In genomic region chr5:151569132-151570046, GRCh38 we compare ENCODE assay signal across 10 cellular contexts. TPM values are rescaled to one million over a fixed set of nuclear protein-coding genes. Genes with fewer than 3 reads are reported as not detected.
DNase-seq lines count a peak whose midpoint lies in the region; ATAC-seq and TF ChIP-seq lines count a peak whose summit lies in the region.
"Had no signal": no experiment of that assay in that cellular context is flagged by ENCODE, and none has a peak within 500 bp of the region (broad histone marks: within the 10 kb centered on the region; RNA-seq: fewer than 3 reads in every experiment).

No MANE protein-coding gene starts in this region.

- BruUV-seq in MCF 10A (replicated peaks; lab: Mats Ljungman, UMichigan): TSS peak; percentile 55

- H3K27ac ChIP-seq in skin epidermis: peak overlapping the region in 16 of 21 experiments; percentile 11 to 83 (median 67)
- H3K27ac ChIP-seq in CD4-positive, alpha-beta T cell (ENCODE audit: low read depth, low read length): no peak overlapping the region
- H3K27ac ChIP-seq: pancreas, stomach had no signal

- H3K27me3 Mint-ChIP-seq in MCF 10A (ENCODE audit: insufficient read depth, unreplicated experiment): no peaks in the 10 kb centered on the region
- H3K27me3 Mint-ChIP-seq in CD4-positive, alpha-beta T cell: peaks cover 10% of the 10 kb centered on the region

- ATAC-seq in GM18909 (IDR thresholded peaks at IDR 0.05; ENCODE audit: poor library complexity, unreplicated experiment): peak; percentile 60
- ATAC-seq in HG02759 (IDR thresholded peaks at IDR 0.05; ENCODE audit: unreplicated experiment): peak; percentile 72
- no peak for ATAC-seq in CD4-positive, alpha-beta T cell (ENCODE audit: poor library complexity)
- no peak for ATAC-seq in HG03439 (IDR thresholded peaks at IDR 0.05; ENCODE audit: unreplicated experiment)

- intact Hi-C loops in MCF 10A (cut with micrococcal nuclease): loop anchor here (2.0 to 5.0 kb wide), 2 partner anchors 48 to 83 kb away; no protein-coding TSS in a partner anchor
- intact Hi-C loops in CD4-positive, alpha-beta T cell (cut with DNase I, micrococcal nuclease): no loop called here

- H3K4me3 Mint-ChIP-seq in MCF 10A (ENCODE audit: unreplicated experiment): no peak overlapping the region
- H3K4me3 Mint-ChIP-seq in CD4-positive, alpha-beta T cell: no peak overlapping the region

- H3K4me1 Mint-ChIP-seq in MCF 10A (ENCODE audit: insufficient read depth, unreplicated experiment): peaks cover 54% of the 10 kb centered on the region
- no peaks in the 10 kb centered on the region for H3K4me1 Mint-ChIP-seq in CD4-positive, alpha-beta T cell (ENCODE audit: low read depth)

- H3K4me3 ChIP-seq in skin epidermis: no peak overlapping the region
- H3K4me3 ChIP-seq: pancreas, stomach had no signal

- peak overlapping the region; percentile 57 for H3K27ac Mint-ChIP-seq in MCF 10A (ENCODE audit: low read depth, unreplicated experiment)
- no peak overlapping the region for H3K27ac Mint-ChIP-seq in CD4-positive, alpha-beta T cell

- CTCF ChIA-PET in MCF 10A (lab: Yijun Ruan, JAX): interaction anchor here (0.6 to 26.8 kb wide), 18 partner anchors 9 to 443 kb away, joined by 3 to 467 read pairs (median 5); partner anchors contain the start of gene FAT2
- CTCF ChIA-PET in CD4-positive, alpha-beta T cell (lab: Charles Lee): no interaction called here

- DNase-seq in MCF 10A (ENCODE audit: unreplicated experiment): peak; percentile 42
- DNase-seq in CD4-positive, alpha-beta T cell: no peak
- no peak for DNase-seq in germinal center (ENCODE audit: low spot score)
- DNase-seq: NCI-H524 treated with DMSO at 0.1 percent for 48 hours, pancreas, stomach had no signal

- H3K9me3 ChIP-seq in CD4-positive, alpha-beta T cell (ENCODE audit: control insufficient read depth, low read length): no peaks in the 10 kb centered on the region
- H3K9me3 ChIP-seq: pancreas, stomach had no signal

- no peaks in the 10 kb centered on the region for H3K27me3 ChIP-seq in CD4-positive, alpha-beta T cell (ENCODE audit: control insufficient read depth, insufficient read depth, low read length)
- H3K27me3 ChIP-seq: pancreas, stomach had no signal

- no peaks in the 10 kb centered on the region for H3K9me3 Mint-ChIP-seq in MCF 10A (ENCODE audit: unreplicated experiment)
- no peaks in the 10 kb centered on the region for H3K9me3 Mint-ChIP-seq in CD4-positive, alpha-beta T cell

- H3K36me3 Mint-ChIP-seq in MCF 10A (ENCODE audit: insufficient read depth, unreplicated experiment): peaks cover 5% of the 10 kb centered on the region
- no peaks in the 10 kb centered on the region for H3K36me3 Mint-ChIP-seq in CD4-positive, alpha-beta T cell (ENCODE audit: low read depth)

- POLR2A ChIA-PET in MCF 10A (lab: Yijun Ruan, JAX): interaction anchor here (0.7 to 8.9 kb wide), 16 partner anchors 10 to 317 kb away, joined by 3 to 304 read pairs (median 6); partner anchors contain the start of genes FAT2 and GM2A
- POLR2A ChIA-PET in CD4-positive, alpha-beta T cell (lab: Charles Lee): no interaction called here

- no peak for TF ChIP-seq CTCF in MCF 10A (IDR thresholded peaks at IDR 0.05; ENCODE audit: unreplicated experiment)
- no peak for TF ChIP-seq CTCF in CD4-positive, alpha-beta T cell (IDR thresholded peaks at IDR 0.05)

RNA-seq across cellular contexts. Expression of gene FAT2, which starts 21.7 kb away (rescaled TPM):
- 5.9 and 9.9 TPM in 2 replicates for total RNA-seq in MCF 10A (2022)
- total RNA-seq in CD4-positive, alpha-beta T cell: not detected

Comparison
In these comparisons a context has a peak if more than half of its experiments do, and no peak if none do; other contexts are left out.
1. ATAC-seq: peak in GM18909 (single experiment) and HG02759 (single experiment); none in CD4-positive, alpha-beta T cell (single experiment) and HG03439 (single experiment).